ENCODE assay signal across 7 cellular contexts in genomic region chr12:111673503-111673902, GRCh38. TPM values are rescaled to one million over a fixed set of nuclear protein-coding genes. Genes with fewer than 3 reads are reported as not detected.
DNase-seq lines count a peak whose midpoint lies in the region; ATAC-seq and TF ChIP-seq lines count a peak whose summit lies in the region.

No MANE protein-coding gene starts in this region.

- no peak overlapping the region for H3K4me3 ChIP-seq in ovary

- H3K36me3 ChIP-seq in ovary, result no peaks in the 10 kb centered on the region

- no peak for DNase-seq in GM10266 (ENCODE audit: extremely low spot score)
- peak; percentile 31 for DNase-seq in NCI-H460 (ENCODE audit: extremely low read depth, low read depth)
- DNase-seq in dermis blood vessel endothelial cell, result peak; percentile 65
- DNase-seq in ovary, result peak in 1 of 5 donors; percentile 26
- no peak for DNase-seq in NOMO-1 treated with DMSO at 0.1 percent for 48 hours (lab: John Stamatoyannopoulos, UW; ENCODE audit: unreplicated experiment)
- DNase-seq in HK-2 (ENCODE audit: unreplicated experiment), result no peak

- ATAC-seq in HG03045 (IDR thresholded peaks at IDR 0.05; ENCODE audit: unreplicated experiment), result no peak

- no peak for TF ChIP-seq EP300 in ovary (IDR thresholded peaks at IDR 0.05)

- H3K9me3 ChIP-seq in ovary, result no peaks in the 10 kb centered on the region

- no peaks in the 10 kb centered on the region for H3K27me3 ChIP-seq in ovary

- no peak for TF ChIP-seq POLR2A in ovary (IDR thresholded peaks at IDR 0.05)

- H3K27ac ChIP-seq in ovary, result no peak overlapping the region

- intact Hi-C loops in ovary (cut with DNase I), result loop anchor here in 1 of 4 donors (10.0 kb wide), 1 partner anchor 139 kb away; no protein-coding TSS in a partner anchor

- no peaks in the 10 kb centered on the region for H3K4me1 ChIP-seq in ovary (ENCODE audit: insufficient read depth)

- 44 to 56% (median 46%) methylated on average over 3 of the region's 3 CpGs for whole genome bisulfite sequencing in ovary, 3 donors

- TF ChIP-seq CTCF in GM10266 (IDR thresholded peaks at IDR 0.05; ENCODE audit: control insufficient read depth, insufficient read depth, low read depth, missing control alignments) (peak; percentile 44), ovary (IDR thresholded peaks at IDR 0.05) (peak in 2 of 3 donors; percentile 27 to 31)

RNA-seq across cellular contexts. Expression of gene BRAP, which starts 12.3 kb away (rescaled TPM):
- 11.8 and 14.3 TPM in 2 replicates for total RNA-seq in NCI-H460 (2014; rRNA removed; shearing (Covaris generic))
- 7.2 and 9.6 TPM in 2 replicates for polyA plus RNA-seq in NCI-H460 (2014; cell fraction: nucleus; rRNA removed)
- 20.6 and 25.5 TPM in 2 replicates for total RNA-seq in dermis blood vessel endothelial cell
- 10 to 100 TPM; 11.8 to 19.0 (median 16.9) TPM for total RNA-seq in ovary
- 10 to 100 TPM in 1 of 2 donors, 1 to 10 TPM in 1; 9.5 to 24.4 TPM for polyA plus RNA-seq in ovary

RNA-seq across cellular contexts. Expression of gene ACAD10, which starts 12.3 kb away (rescaled TPM):
- total RNA-seq in NCI-H460 (2014; rRNA removed; shearing (Covaris generic)), result 9.8 and 19.0 TPM in 2 replicates
- polyA plus RNA-seq in NCI-H460 (2014; cell fraction: nucleus; rRNA removed), result 48.7 and 57.1 TPM in 2 replicates
- total RNA-seq in dermis blood vessel endothelial cell (8.0 and 8.7 TPM in 2 replicates), ovary (10 to 100 TPM; 14.2 to 27.0 (median 22.4) TPM)
- 10 to 100 TPM; 15.0 to 21.7 TPM for polyA plus RNA-seq in ovary

Comparison
In these comparisons a context has a peak if more than half of its experiments do, and no peak if none do; other contexts are left out.
1. DNase-seq: peak in NCI-H460 (single experiment) and dermis blood vessel endothelial cell (single experiment); none in GM10266 (single experiment), NOMO-1 treated with DMSO at 0.1 percent for 48 hours (single experiment) and HK-2 (single experiment).